In genomic region chr6:77715588-77715987, GRCh38 we compare ENCODE assay signal across 22 cellular contexts.
DNase-seq lines count a peak whose midpoint lies in the region; ATAC-seq, FAIRE-seq and TF ChIP-seq lines count a peak whose summit lies in the region.
"Had no signal": no experiment of that assay in that cellular context is flagged by ENCODE, and none has a peak within 500 bp of the region (broad histone marks: within the 10 kb centered on the region; RNA-seq: fewer than 3 reads in every experiment).

No MANE protein-coding gene starts in this region.

- H3K4ac ChIP-seq in H1 (replicated peaks; ENCODE audit: insufficient read length, low read depth, low read length): no peak overlapping the region

- H3K56ac ChIP-seq in H1 (replicated peaks; ENCODE audit: insufficient read length, low read depth, low read length): no peak overlapping the region

- no peaks in the 10 kb centered on the region for H3K27me3 ChIP-seq in HepG2 (ENCODE audit: control insufficient read depth in 1 of 2, insufficient read depth in 2 of 2, low read length in 2 of 2)
- no peaks in the 10 kb centered on the region for H3K27me3 ChIP-seq in right lobe of liver
- H3K27me3 ChIP-seq in H1 (replicated peaks in 1 of 4; ENCODE audit: control insufficient read depth in 3 of 4, extremely low read depth in 1 of 4, insufficient read depth in 3 of 4, low read length in 3 of 4): no peaks in the 10 kb centered on the region
- H3K27me3 ChIP-seq: BLaER1 treated with 17β-estradiol and CSF1 and Interleukin-3, amounts not matched to agents 10 nM and 100 nM had no signal

- H3K36me3 ChIP-seq in HepG2 (replicated peaks in 1 of 2; ENCODE audit: control insufficient read depth in 1 of 2, insufficient read depth in 2 of 2, low read length in 2 of 2) (no peaks in the 10 kb centered on the region), right lobe of liver (no peaks in the 10 kb centered on the region), H1 (ENCODE audit: control insufficient read depth in 2 of 4, insufficient read depth in 4 of 4, low read length in 3 of 4) (no peaks in the 10 kb centered on the region)
- H3K36me3 ChIP-seq: BLaER1 treated with 17β-estradiol and CSF1 and Interleukin-3, amounts not matched to agents 10 nM and 100 nM had no signal

- TF ChIP-seq RAD21 in HepG2 (CRISPR knock-in tag; IDR thresholded peaks at IDR 0.05) (no peak), H1 (IDR thresholded peaks at IDR 0.05 in 1 of 2, conservative IDR thresholded peaks at IDR 0.05 in 1 of 2; ENCODE audit: low read depth in 2 of 2, low read length in 2 of 2) (no peak)

- H2BK20ac ChIP-seq in H1 (ENCODE audit: low read length): no peak overlapping the region

- FAIRE-seq in HepG2 (lab: Jason Lieb, UNC) (no peak), H1 (lab: Jason Lieb, UNC) (no peak)
- FAIRE-seq: A549, D721Med, G401.6, GM12891 had no signal

- 24% methylated on average over 6 of the region's 6 CpGs for WGBS in HepG2 (ENCODE audit: low lambda C conversion rate)
- 82% methylated on average over 6 of the region's 6 CpGs for WGBS in right lobe of liver (ENCODE audit: insufficient coverage, low coverage, low lambda C conversion rate, missing lambda C conversion rate)
- WGBS in H1 (ENCODE audit: extremely low coverage in 1 of 2, insufficient coverage in 1 of 2, insufficient read length in 1 of 2, insufficient replicate concordance in 2 of 2, low coverage in 1 of 2, low lambda C conversion rate in 2 of 2, missing lambda C conversion rate in 1 of 2), 2 experiments: 87% methylated on average over 6 of the region's 6 CpGs; no CpG with 5 or more reads in 1 of the 2 experiments

- CTCF ChIA-PET in HepG2 (lab: Yijun Ruan, JAX; ENCODE audit: low intra/inter-chr PET ratio, low total read pairs) (no interaction called here), H1 (lab: Charles Lee; ENCODE audit: partially characterized antibody) (interaction anchor here (0.5 to 1.2 kb wide), 3 partner anchors 65 to 701 kb away, joined by 3 to 4 read pairs (median 3); no protein-coding TSS in a partner anchor)

- ATAC-seq in HepG2 (no peak), right lobe of liver (no peak), GM18907 (IDR thresholded peaks at IDR 0.05; ENCODE audit: unreplicated experiment) (no peak)
- ATAC-seq: A549; CD8-positive, alpha-beta T cell had no signal

- no peak overlapping the region for H2BK5ac ChIP-seq in H1 (ENCODE audit: low read depth, low read length)

- TF ChIP-seq CTCF in HepG2 (CRISPR knock-in tag; IDR thresholded peaks at IDR 0.05) (no peak), right lobe of liver (IDR thresholded peaks at IDR 0.05) (no peak), H1 (IDR thresholded peaks at IDR 0.05; ENCODE audit: control extremely low read depth in 1 of 3, insufficient read depth in 1 of 3, low read depth in 1 of 3, low read length in 3 of 3) (no peak), retinal pigment epithelial cell (conservative IDR thresholded peaks at IDR 0.05; ENCODE audit: low read depth, low read length) (no peak)

- H2BK120ac ChIP-seq in H1 (replicated peaks; ENCODE audit: low read depth, low read length): no peak overlapping the region

- BruUV-seq in HepG2 (replicated peaks; lab: Mats Ljungman, UMichigan): no TSS peak

- no peak overlapping the region for H3K4me3 ChIP-seq in HepG2 (replicated peaks in 1 of 3; ENCODE audit: insufficient read depth in 1 of 3, low read depth in 2 of 3, low read length in 3 of 3)
- no peak overlapping the region for H3K4me3 ChIP-seq in right lobe of liver
- H3K4me3 ChIP-seq in H1 (ENCODE audit: extremely low read depth in 1 of 4, insufficient read depth in 2 of 4, low read depth in 3 of 4, low read length in 4 of 4): no peak overlapping the region
- H3K4me3 ChIP-seq in retinal pigment epithelial cell (ENCODE audit: low read length): no peak overlapping the region
- H3K4me3 ChIP-seq: A549; BLaER1 treated with 17β-estradiol and CSF1 and Interleukin-3, amounts not matched to agents 10 nM and 100 nM had no signal

- H3K9me3 ChIP-seq in HepG2 (ENCODE audit: low read length) (no peaks in the 10 kb centered on the region), right lobe of liver (no peaks in the 10 kb centered on the region), H1 (ENCODE audit: insufficient read depth in 2 of 2, low read depth in 1 of 2, low read length in 1 of 2) (no peaks in the 10 kb centered on the region)
- H3K9me3 ChIP-seq: A549; BLaER1 treated with 17β-estradiol and CSF1 and Interleukin-3, amounts not matched to agents 10 nM and 100 nM; Caco-2 had no signal

- no peak for DNase-seq in HepG2 (ENCODE audit: low spot score)
- DNase-seq in right lobe of liver: no peak
- DNase-seq in NCI-H82 treated with DMSO at 0.1 percent for 48 hours (lab: John Stamatoyannopoulos, UW; ENCODE audit: unreplicated experiment): peak; percentile 1
- DNase-seq in H1 (ENCODE audit: low read depth in 1 of 2, low spot score in 2 of 2): no peak
- peak; percentile 8 for DNase-seq in retinal pigment epithelial cell (ENCODE audit: low read depth)
- DNase-seq in NCI-H345 treated with DMSO at 0.1 percent for 48 hours (lab: John Stamatoyannopoulos, UW; ENCODE audit: unreplicated experiment): no peak
- no peak for DNase-seq in NOMO-1 treated with DMSO at 0.1 percent for 48 hours (lab: John Stamatoyannopoulos, UW; ENCODE audit: unreplicated experiment)
- DNase-seq: AML-193; Caco-2; Calu3; CD4-positive, alpha-beta T cell; CD8-positive, alpha-beta T cell; DMS79 treated with DMSO at 0.1 percent for 48 hours; GF-D8 had no signal

- no peak overlapping the region for H2BK12ac ChIP-seq in H1 (ENCODE audit: low read depth, low read length)

- intact Hi-C loops in HepG2 (cut with micrococcal nuclease; ENCODE audit: unreplicated experiment) (no loop called here), right lobe of liver (cut with DNase I) (no loop called here)

- H3K14ac ChIP-seq in H1 (ENCODE audit: insufficient read length): no peak overlapping the region

- H3K23ac ChIP-seq in H1 (ENCODE audit: insufficient read length): no peak overlapping the region

- H3K18ac ChIP-seq in H1 (ENCODE audit: extremely low read depth, low read length): 0 out of 2 replicates have a peak overlapping the region, but pooled peaks have one; percentile 38

- no peak overlapping the region for H4K8ac ChIP-seq in H1 (ENCODE audit: extremely low read depth, insufficient read depth, low read length)

- H3K9ac ChIP-seq in HepG2 (ENCODE audit: insufficient read depth, low read depth, low read length) (no peak overlapping the region), H1 (replicated peaks in 1 of 4; ENCODE audit: extremely low read depth in 1 of 4, low read depth in 3 of 4, low read length in 3 of 4) (no peak overlapping the region)
- H3K9ac ChIP-seq: BLaER1 treated with 17β-estradiol and CSF1 and Interleukin-3, amounts not matched to agents 10 nM and 100 nM had no signal

- H2AK5ac ChIP-seq in H1 (ENCODE audit: low read depth, low read length): no peak overlapping the region

- H2BK15ac ChIP-seq in H1 (ENCODE audit: low read length): no peak overlapping the region

- TF ChIP-seq POLR2A in HepG2 (IDR thresholded peaks at IDR 0.05; ENCODE audit: insufficient read depth in 1 of 2, low read depth in 2 of 2, low read length in 2 of 2): no peak
- no peak for TF ChIP-seq POLR2A in right lobe of liver (IDR thresholded peaks at IDR 0.05)
- TF ChIP-seq POLR2A in H1 (IDR thresholded peaks at IDR 0.05; ENCODE audit: control extremely low read depth in 1 of 2, low read depth in 2 of 2, low read length in 2 of 2): no peak

- no peaks in the 10 kb centered on the region for H3K79me1 ChIP-seq in H1 (ENCODE audit: low read depth, low read length)

- H2AFZ ChIP-seq in HepG2 (ENCODE audit: low read length) (no peak overlapping the region), H1 (ENCODE audit: low read length) (no peak overlapping the region)

- H3K23me2 ChIP-seq in H1 (ENCODE audit: low read depth, low read length): no peaks in the 10 kb centered on the region

- H3K27ac ChIP-seq in HepG2 (ENCODE audit: extremely low read length, insufficient read depth, low read length) (no peak overlapping the region), right lobe of liver (no peak overlapping the region), H1 (ENCODE audit: low read depth, low read length) (no peak overlapping the region)
- H3K27ac ChIP-seq: 22Rv1; A549; BLaER1 treated with 17β-estradiol and CSF1 and Interleukin-3, amounts not matched to agents 10 nM and 100 nM; C4-2B had no signal

- H3K4me1 ChIP-seq in HepG2 (ENCODE audit: insufficient read depth, low read length) (no peaks in the 10 kb centered on the region), right lobe of liver (no peaks in the 10 kb centered on the region), H1 (replicated peaks in 1 of 4; ENCODE audit: control insufficient read depth in 3 of 4, insufficient read depth in 4 of 4, low read length in 3 of 4) (peaks cover 0 to 6% (median 0%) of the 10 kb centered on the region in 4 experiments; a peak in 1 of 7 replicates)
- H3K4me1 ChIP-seq: A549; BLaER1 treated with 17β-estradiol and CSF1 and Interleukin-3, amounts not matched to agents 10 nM and 100 nM; Caco-2 had no signal

- TF ChIP-seq EP300 in HepG2 (IDR thresholded peaks at IDR 0.05; ENCODE audit: low read depth in 2 of 2, low read length in 2 of 2) (no peak), HepG2 (CRISPR knock-in tag; IDR thresholded peaks at IDR 0.05; ENCODE audit: borderline replicate concordance) (no peak), H1 (IDR thresholded peaks at IDR 0.05; ENCODE audit: borderline replicate concordance in 1 of 2, low read depth in 2 of 2, low read length in 2 of 2) (no peak)

- H3K79me2 ChIP-seq in HepG2 (ENCODE audit: insufficient read depth, low read length) (no peaks in the 10 kb centered on the region), H1 (ENCODE audit: control insufficient read depth in 1 of 2, insufficient read depth in 2 of 2, low read length in 2 of 2) (no peaks in the 10 kb centered on the region)

- no peak overlapping the region for H4K5ac ChIP-seq in H1 (ENCODE audit: insufficient read length, low read depth, low read length)

- H3K4me2 ChIP-seq in HepG2 (ENCODE audit: low read depth, low read length): no peak overlapping the region
- H3K4me2 ChIP-seq in H1 (ENCODE audit: insufficient read depth in 1 of 2, low read depth in 2 of 2, low read length in 2 of 2): no peak overlapping the region
- H3K4me2 ChIP-seq: A549; BLaER1 treated with 17β-estradiol and CSF1 and Interleukin-3, amounts not matched to agents 10 nM and 100 nM had no signal

- POLR2A ChIA-PET in HepG2 (lab: Yijun Ruan, JAX) (no interaction called here), H1 (lab: Charles Lee; ENCODE audit: partially characterized antibody) (interaction anchor here (1.0 kb wide), 1 partner anchor 12 kb away, joined by 3 read pairs; no protein-coding TSS in a partner anchor)

- in situ Hi-C loops in HepG2 (cut with HindIII; ENCODE audit: extremely low pct_ligation_motif_present, low pct_unique_long_range_greater_than_20kb): no loop called here

- no peak overlapping the region for H4K91ac ChIP-seq in H1 (replicated peaks; ENCODE audit: insufficient read length, low read length)

- H4K20me1 ChIP-seq in HepG2 (ENCODE audit: insufficient read depth, low read length) (no peaks in the 10 kb centered on the region), H1 (replicated peaks in 1 of 2; ENCODE audit: control insufficient read depth in 1 of 2, insufficient read depth in 2 of 2, low read length in 2 of 2) (no peaks in the 10 kb centered on the region)
- H4K20me1 ChIP-seq: BLaER1 treated with 17β-estradiol and CSF1 and Interleukin-3, amounts not matched to agents 10 nM and 100 nM had no signal

TF ChIP-seq in H1, 55 proteins besides CTCF, POLR2A, EP300 and RAD21 (continues in another document):
- TF ChIP-seq SAP30 (IDR thresholded peaks at IDR 0.05; ENCODE audit: insufficient read depth, insufficient replicate concordance, low read length): no peak

Comparison
In these comparisons a context has a peak if more than half of its experiments do, and no peak if none do; other contexts are left out.
1. DNase-seq: peak in NCI-H82 treated with DMSO at 0.1 percent for 48 hours (single experiment) and retinal pigment epithelial cell (single experiment); none in HepG2 (single experiment), right lobe of liver (0 of 3), H1 (0 of 2), NCI-H345 treated with DMSO at 0.1 percent for 48 hours (single experiment) and NOMO-1 treated with DMSO at 0.1 percent for 48 hours (single experiment).